ENCODE assay signal across 15 cellular contexts in genomic region chr2:239019193-239019581, GRCh38.
A peak's percentile ranks its signal among the peaks of the same experiment; 100 is the strongest.
DNase-seq lines count a peak whose midpoint lies in the region; ATAC-seq, FAIRE-seq and TF ChIP-seq lines count a peak whose summit lies in the region.
"Had no signal": no experiment of that assay in that cellular context is flagged by ENCODE, and none has a peak within 500 bp of the region (broad histone marks: within the 10 kb centered on the region; RNA-seq: fewer than 3 reads in every experiment).

No MANE protein-coding gene starts in this region.

- no peaks in the 10 kb centered on the region for H3K36me3 Mint-ChIP-seq in activated naive CD8-positive, alpha-beta T cell treated with anti-CD3 and anti-CD28 coated beads, Interleukin-2, amount 10 ng/mL, durations not matched to agents 7 days and 5 days
- no peaks in the 10 kb centered on the region for H3K36me3 Mint-ChIP-seq in activated naive CD8-positive, alpha-beta T cell treated with anti-CD3 and anti-CD28 coated beads, Interleukin-2, amount 50 U/mL, for 24 hours (ENCODE audit: low read depth)
- H3K36me3 Mint-ChIP-seq in activated CD4-positive, alpha-beta memory T cell treated with anti-CD3 and anti-CD28 coated beads, Interleukin-2, amount 10 ng/mL, durations not matched to agents 7 days and 5 days (ENCODE audit: low read depth), result no peaks in the 10 kb centered on the region
- H3K36me3 Mint-ChIP-seq: CD4-positive, alpha-beta memory T cell had no signal

- no peak overlapping the region for H3K23ac ChIP-seq in neuronal stem cell (ENCODE audit: low read depth, low read length, poor library complexity)

- H3K9me3 ChIP-seq in K562 (replicated peaks; ENCODE audit: control insufficient read depth, insufficient read depth, low read depth, low read length) (no peaks in the 10 kb centered on the region), neuronal stem cell (replicated peaks in 1 of 2; ENCODE audit: control insufficient read depth in 2 of 2, insufficient read depth in 1 of 2, low read depth in 1 of 2, low read length in 2 of 2) (peaks cover 0 to 2% of the 10 kb centered on the region in 2 donors)

- H3K18ac ChIP-seq in neuronal stem cell (ENCODE audit: low read length), result peak overlapping the region; percentile 79

- H3K27ac ChIP-seq in K562 (ENCODE audit: extremely low read depth, low read depth, low read length) (no peak overlapping the region), neuronal stem cell (replicated peaks; ENCODE audit: low read length) (no peak overlapping the region)
- H3K27ac ChIP-seq: C4-2B had no signal

- TF ChIP-seq EP300 in K562 (IDR thresholded peaks at IDR 0.05; ENCODE audit: low read length), result no peak

- no peak overlapping the region for H4K8ac ChIP-seq in neuronal stem cell (ENCODE audit: low read depth, low read length)

- peak; percentile 19 for DNase-seq in activated naive CD8-positive, alpha-beta T cell treated with anti-CD3 and anti-CD28 coated beads, Interleukin-2, amount 10 ng/mL, durations not matched to agents 7 days and 5 days
- DNase-seq in activated naive CD8-positive, alpha-beta T cell treated with anti-CD3 and anti-CD28 coated beads, Interleukin-2, amount 50 U/mL, for 24 hours, result no peak
- DNase-seq in K562 (ENCODE audit: extremely low read depth in 1 of 4, low spot score in 3 of 4), result no peak
- DNase-seq in neuronal stem cell (ENCODE audit: low spot score), result no peak
- DNase-seq in activated CD4-positive, alpha-beta memory T cell treated with anti-CD3 and anti-CD28 coated beads, Interleukin-2, amount 10 ng/mL, durations not matched to agents 7 days and 5 days, result no peak
- no peak for DNase-seq in C1 segment of cervical spinal cord (lab: John Stamatoyannopoulos, UW)
- DNase-seq in SW480 (ENCODE audit: low spot score), result no peak
- DNase-seq: CD4-positive, alpha-beta memory T cell; DMS79; GOT3; H9 had no signal

- intact Hi-C loops in K562 (cut with micrococcal nuclease), result no loop called here

- POLR2A ChIA-PET in activated naive CD8-positive, alpha-beta T cell treated with anti-CD3 and anti-CD28 coated beads, Interleukin-2, amount 10 ng/mL, durations not matched to agents 7 days and 5 days (lab: Charles Lee), result no interaction called here
- POLR2A ChIA-PET in K562 (lab: Yijun Ruan, JAX), result no interaction called here
- POLR2A ChIA-PET in activated CD4-positive, alpha-beta memory T cell treated with anti-CD3 and anti-CD28 coated beads, Interleukin-2, amount 10 ng/mL, durations not matched to agents 7 days and 5 days (lab: Charles Lee), result no interaction called here

- no peaks in the 10 kb centered on the region for H4K20me1 ChIP-seq in K562 (replicated peaks; ENCODE audit: control insufficient read depth, insufficient read depth, low read length)

- H3K27me3 ChIP-seq in K562 (ENCODE audit: control insufficient read depth in 2 of 2, insufficient read depth in 2 of 2, low read length in 2 of 2), result peaks cover 6 to 65% of the 10 kb centered on the region in 2 experiments; a peak in 3 of 5 replicates
- H3K27me3 ChIP-seq in neuronal stem cell (ENCODE audit: control insufficient read depth in 3 of 3, insufficient read depth in 3 of 3, low read depth in 1 of 3, low read length in 3 of 3), result peaks cover 0 to 28% (median 0%) of the 10 kb centered on the region in 3 experiments

- no peak overlapping the region for H2BK12ac ChIP-seq in neuronal stem cell (ENCODE audit: low read length)

- no peak for TF ChIP-seq POLR2A in K562 (conservative IDR thresholded peaks at IDR 0.05)

- in situ Hi-C loops in K562 (cut with MboI), result no loop called here

- no peak overlapping the region for H2AFZ ChIP-seq in K562 (ENCODE audit: low read depth, low read length)
- H2AFZ ChIP-seq in neuronal stem cell (ENCODE audit: low read length), result no peak overlapping the region

- no peaks in the 10 kb centered on the region for H3K36me3 ChIP-seq in K562 (ENCODE audit: control insufficient read depth, insufficient read depth, low read length)
- H3K36me3 ChIP-seq in neuronal stem cell (replicated peaks in 1 of 2; ENCODE audit: control insufficient read depth in 2 of 2, insufficient read depth in 2 of 2, low read length in 2 of 2), result no peaks in the 10 kb centered on the region

- no peak overlapping the region for H3K14ac ChIP-seq in neuronal stem cell (ENCODE audit: low read length)

- TF ChIP-seq RAD21 in K562 (CRISPR knock-in tag; conservative IDR thresholded peaks at IDR 0.05 in 1 of 2, IDR thresholded peaks at IDR 0.05 in 1 of 2), result no peak

- no TSS peak for BruUV-seq in K562 (replicated peaks; lab: Mats Ljungman, UMichigan)

- no peaks in the 10 kb centered on the region for H3K4me1 ChIP-seq in K562 (replicated peaks in 1 of 2; ENCODE audit: control insufficient read depth in 2 of 2, insufficient read depth in 2 of 2, low read length in 2 of 2)
- H3K4me1 ChIP-seq in neuronal stem cell (ENCODE audit: control insufficient read depth in 2 of 2, insufficient read depth in 1 of 2, low read depth in 1 of 2, low read length in 2 of 2), result no peaks in the 10 kb centered on the region

- FAIRE-seq in K562 (lab: Jason Lieb, UNC), result no peak
- FAIRE-seq: A204.1, GM12892 had no signal

- no peaks in the 10 kb centered on the region for H3K79me2 ChIP-seq in K562 (ENCODE audit: control insufficient read depth, insufficient read depth, low read length)

- H2BK120ac ChIP-seq in neuronal stem cell (ENCODE audit: low read depth, low read length), result no peak overlapping the region

- no peak overlapping the region for H3K27ac Mint-ChIP-seq in activated naive CD8-positive, alpha-beta T cell treated with anti-CD3 and anti-CD28 coated beads, Interleukin-2, amount 10 ng/mL, durations not matched to agents 7 days and 5 days
- H3K27ac Mint-ChIP-seq in activated naive CD8-positive, alpha-beta T cell treated with anti-CD3 and anti-CD28 coated beads, Interleukin-2, amount 50 U/mL, for 24 hours, result no peak overlapping the region
- no peak overlapping the region for H3K27ac Mint-ChIP-seq in activated CD4-positive, alpha-beta memory T cell treated with anti-CD3 and anti-CD28 coated beads, Interleukin-2, amount 10 ng/mL, durations not matched to agents 7 days and 5 days
- H3K27ac Mint-ChIP-seq: B cell; CD4-positive, alpha-beta memory T cell had no signal

- no peak overlapping the region for H3K4me3 ChIP-seq in K562
- no peak overlapping the region for H3K4me3 ChIP-seq in neuronal stem cell (ENCODE audit: low read length in 2 of 2)

- TF ChIP-seq CTCF in K562 (IDR thresholded peaks at IDR 0.05 in 2 of 3, conservative IDR thresholded peaks at IDR 0.05 in 1 of 3; ENCODE audit: insufficient read depth in 2 of 3, low read depth in 1 of 3, low read length in 3 of 3), result no peak

- no peak for ATAC-seq in activated naive CD8-positive, alpha-beta T cell treated with anti-CD3 and anti-CD28 coated beads, Interleukin-2, amount 10 ng/mL, durations not matched to agents 7 days and 5 days (ENCODE audit: low read depth)
- ATAC-seq in activated naive CD8-positive, alpha-beta T cell treated with anti-CD3 and anti-CD28 coated beads, Interleukin-2, amount 50 U/mL, for 24 hours, result no peak
- ATAC-seq in K562, result no peak

- H2BK15ac ChIP-seq in neuronal stem cell (ENCODE audit: low read length), result no peak overlapping the region

- no peaks in the 10 kb centered on the region for H3K4me1 Mint-ChIP-seq in activated naive CD8-positive, alpha-beta T cell treated with anti-CD3 and anti-CD28 coated beads, Interleukin-2, amount 10 ng/mL, durations not matched to agents 7 days and 5 days
- H3K4me1 Mint-ChIP-seq in activated naive CD8-positive, alpha-beta T cell treated with anti-CD3 and anti-CD28 coated beads, Interleukin-2, amount 50 U/mL, for 24 hours, result no peaks in the 10 kb centered on the region
- H3K4me1 Mint-ChIP-seq in activated CD4-positive, alpha-beta memory T cell treated with anti-CD3 and anti-CD28 coated beads, Interleukin-2, amount 10 ng/mL, durations not matched to agents 7 days and 5 days, result no peaks in the 10 kb centered on the region
- H3K4me1 Mint-ChIP-seq: B cell; CD4-positive, alpha-beta memory T cell had no signal

- H2BK5ac ChIP-seq in neuronal stem cell (ENCODE audit: low read length), result no peak overlapping the region

- CTCF ChIA-PET in K562 (lab: Yijun Ruan, JAX; ENCODE audit: low intra/inter-chr PET ratio), result no interaction called here
- CTCF ChIA-PET in activated CD4-positive, alpha-beta memory T cell treated with anti-CD3 and anti-CD28 coated beads, Interleukin-2, amount 10 ng/mL, durations not matched to agents 7 days and 5 days (lab: Charles Lee), result no interaction called here

- H3K27me3 Mint-ChIP-seq in activated naive CD8-positive, alpha-beta T cell treated with anti-CD3 and anti-CD28 coated beads, Interleukin-2, amount 10 ng/mL, durations not matched to agents 7 days and 5 days, result peaks cover 2% of the 10 kb centered on the region
- H3K27me3 Mint-ChIP-seq in activated naive CD8-positive, alpha-beta T cell treated with anti-CD3 and anti-CD28 coated beads, Interleukin-2, amount 50 U/mL, for 24 hours, result no peaks in the 10 kb centered on the region
- H3K27me3 Mint-ChIP-seq in activated CD4-positive, alpha-beta memory T cell treated with anti-CD3 and anti-CD28 coated beads, Interleukin-2, amount 10 ng/mL, durations not matched to agents 7 days and 5 days, result peaks cover 5% of the 10 kb centered on the region

- H3K4ac ChIP-seq in neuronal stem cell (ENCODE audit: low read length), result no peak overlapping the region

- H2AK5ac ChIP-seq in neuronal stem cell (ENCODE audit: low read depth, low read length), result peak overlapping the region; percentile 13

- peaks cover 1% of the 10 kb centered on the region for H3K79me1 ChIP-seq in neuronal stem cell (ENCODE audit: low read depth, low read length)

- H3K9ac ChIP-seq in K562 (ENCODE audit: insufficient read depth in 1 of 2, low read depth in 2 of 2, low read length in 2 of 2) (no peak overlapping the region), neuronal stem cell (ENCODE audit: low read depth, low read length, poor library complexity) (no peak overlapping the region)

- H4K91ac ChIP-seq in neuronal stem cell (ENCODE audit: low read depth, low read length, poor library complexity), result no peak overlapping the region

- H3K9me1 ChIP-seq in K562 (ENCODE audit: control insufficient read depth, insufficient read depth, low read length), result no peaks in the 10 kb centered on the region

- H3K9me3 Mint-ChIP-seq in activated naive CD8-positive, alpha-beta T cell treated with anti-CD3 and anti-CD28 coated beads, Interleukin-2, amount 10 ng/mL, durations not matched to agents 7 days and 5 days, result peaks cover 2% of the 10 kb centered on the region
- no peaks in the 10 kb centered on the region for H3K9me3 Mint-ChIP-seq in activated naive CD8-positive, alpha-beta T cell treated with anti-CD3 and anti-CD28 coated beads, Interleukin-2, amount 50 U/mL, for 24 hours
- no peaks in the 10 kb centered on the region for H3K9me3 Mint-ChIP-seq in activated CD4-positive, alpha-beta memory T cell treated with anti-CD3 and anti-CD28 coated beads, Interleukin-2, amount 10 ng/mL, durations not matched to agents 7 days and 5 days
- H3K9me3 Mint-ChIP-seq: CD4-positive, alpha-beta memory T cell; H9 had no signal

- WGBS in K562 (ENCODE audit: insufficient coverage, low coverage, missing lambda C conversion rate), result 7% methylated on average over 3 of the region's 6 CpGs
- WGBS in neuronal stem cell (ENCODE audit: extremely low coverage in 2 of 2, insufficient read length in 2 of 2, insufficient replicate concordance in 1 of 2), 2 donors, result no CpG with 5 or more reads among the region's 6 CpGs

- H3K4me3 Mint-ChIP-seq in activated naive CD8-positive, alpha-beta T cell treated with anti-CD3 and anti-CD28 coated beads, Interleukin-2, amount 10 ng/mL, durations not matched to agents 7 days and 5 days, result no peak overlapping the region
- no peak overlapping the region for H3K4me3 Mint-ChIP-seq in activated naive CD8-positive, alpha-beta T cell treated with anti-CD3 and anti-CD28 coated beads, Interleukin-2, amount 50 U/mL, for 24 hours
- no peak overlapping the region for H3K4me3 Mint-ChIP-seq in activated CD4-positive, alpha-beta memory T cell treated with anti-CD3 and anti-CD28 coated beads, Interleukin-2, amount 10 ng/mL, durations not matched to agents 7 days and 5 days
- H3K4me3 Mint-ChIP-seq: B cell; CD4-positive, alpha-beta memory T cell; H9 had no signal

- no peak overlapping the region for H3K4me2 ChIP-seq in K562 (ENCODE audit: insufficient read depth, low read length)
- H3K4me2 ChIP-seq in neuronal stem cell (ENCODE audit: insufficient read depth, low read length, poor library complexity, severe bottlenecking), result no peak overlapping the region
